ENCODE assay signal across 20 cellular contexts in the genomic region with DNA sequence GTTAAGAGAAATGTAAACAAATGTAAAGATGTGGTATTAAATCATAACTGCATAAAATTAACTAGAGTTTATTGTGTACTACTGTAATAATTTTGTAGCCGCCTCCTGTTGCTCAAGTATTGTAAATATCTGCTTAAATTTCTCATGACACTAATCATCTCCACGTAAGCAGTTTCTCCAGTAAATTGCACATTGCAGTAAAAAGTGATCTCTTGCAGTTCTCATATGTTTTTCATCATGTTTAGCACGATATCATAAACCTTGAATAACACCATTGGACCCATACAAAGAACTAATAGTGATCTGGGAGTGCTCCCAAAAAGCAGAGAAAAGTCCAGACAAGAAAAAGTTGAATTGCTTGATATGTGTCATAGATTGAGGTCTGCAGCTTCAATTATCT. TPM values are rescaled to one million over a fixed set of nuclear protein-coding genes. Genes with fewer than 3 reads are reported as not detected.
A peak's percentile ranks its signal among the peaks of the same experiment; 100 is the strongest.
DNase-seq lines count a peak whose midpoint lies in the region; ATAC-seq and TF ChIP-seq lines count a peak whose summit lies in the region.
"Had no signal": no experiment of that assay in that cellular context is flagged by ENCODE, and none has a peak within 500 bp of the region (broad histone marks: within the 10 kb centered on the region; RNA-seq: fewer than 3 reads in every experiment).

No MANE protein-coding gene starts in this region.

- no peaks in the 10 kb centered on the region for H3K36me3 Mint-ChIP-seq in nephron progenitor cell (ENCODE audit: low read depth)

- intact Hi-C loops in aorta (cut with DNase I): no loop called here

- H3K4me3 ChIP-seq in fibroblast of the aortic adventitia (ENCODE audit: low read depth, low read length) (no peak overlapping the region), aorta (ENCODE audit: low read length in 2 of 2) (no peak overlapping the region)

- no peak overlapping the region for H3K4me3 Mint-ChIP-seq in nephron progenitor cell

- peak overlapping the region; percentile 7 for H3K27ac ChIP-seq in cingulate gyrus (ENCODE audit: low read depth, low read length)
- H3K27ac ChIP-seq in aorta (ENCODE audit: low read depth in 1 of 2, low read length in 2 of 2): no peak overlapping the region
- H3K27ac ChIP-seq: 22Rv1, C4-2B, KMS-11 had no signal

- DNase-seq in AG08395 (ENCODE audit: low spot score) (peak; percentile 38), GM03348 (ENCODE audit: low spot score) (peak; percentile 25), fibroblast of the aortic adventitia (ENCODE audit: low read depth) (peak; percentile 33), aorta (no peak), nephron progenitor cell (no peak), SKM-1 treated with dmso at 0.1 percent for 144 hours (lab: John Stamatoyannopoulos, UW; ENCODE audit: unreplicated experiment) (no peak), mesenteric fat pad (ENCODE audit: low spot score) (no peak)
- DNase-seq: Caco-2, DMS153, NCI-H1436, NCI-H2029, NCI-H2171 treated with DMSO at 0.1 percent for 48 hours, NCI-H774, RPMI8226, SIG-M5 had no signal

- no peaks in the 10 kb centered on the region for H3K27me3 ChIP-seq in aorta (ENCODE audit: control insufficient read depth in 1 of 2, insufficient read depth in 2 of 2, low read length in 1 of 2)

- TF ChIP-seq CTCF in fibroblast of the aortic adventitia (IDR thresholded peaks at IDR 0.05; ENCODE audit: insufficient read depth, low read length) (no peak), nephron progenitor cell (IDR thresholded peaks at IDR 0.05) (no peak)

- peaks cover 9% of the 10 kb centered on the region for H3K4me1 Mint-ChIP-seq in nephron progenitor cell

- no peaks in the 10 kb centered on the region for H3K27me3 Mint-ChIP-seq in nephron progenitor cell (ENCODE audit: low read depth, poor library complexity)

- no peaks in the 10 kb centered on the region for H3K4me1 ChIP-seq in aorta (ENCODE audit: control insufficient read depth in 1 of 2, insufficient read depth in 2 of 2, low read length in 2 of 2)
- H3K4me1 ChIP-seq: Caco-2 had no signal

- no peak overlapping the region for H3K27ac Mint-ChIP-seq in nephron progenitor cell

- 89% methylated on average over 3 of the region's 3 CpGs for WGBS in aorta, 2 donors

- no peaks in the 10 kb centered on the region for H3K9me3 Mint-ChIP-seq in nephron progenitor cell

- no peak for ATAC-seq in aorta (ENCODE audit: low FRiP score)

- no peaks in the 10 kb centered on the region for H3K9me3 ChIP-seq in aorta (ENCODE audit: control insufficient read depth, low read length)
- H3K9me3 ChIP-seq: Caco-2 had no signal

- peaks cover 0 to 6% of the 10 kb centered on the region in 2 donors for H3K36me3 ChIP-seq in aorta (ENCODE audit: control insufficient read depth in 1 of 2, insufficient read depth in 2 of 2, low read length in 1 of 2)

RNA-seq across cellular contexts. Expression of gene LIPA, which starts 15.4 kb away (rescaled TPM):
- 30.6 and 55.2 TPM in 2 replicates for total RNA-seq in fibroblast of the aortic adventitia (ENCODE audit: low replicate concordance)
- 10 to 100 TPM; 55.5 to 83.3 TPM for total RNA-seq in aorta
- 10 to 100 TPM; 26.3 to 58.0 TPM for polyA plus RNA-seq in aorta
- total RNA-seq in mesenteric fat pad: 210 TPM

RNA-seq across cellular contexts. Expression of gene CH25H, which starts 29.1 kb away (rescaled TPM):
- total RNA-seq in fibroblast of the aortic adventitia (ENCODE audit: low replicate concordance) (2.2 TPM in 1 of 2 replicates, not detected in the other), aorta (1 to 10 TPM; 1.7 to 2.4 TPM), mesenteric fat pad (4.8 TPM)
- polyA plus RNA-seq in aorta: 1 to 10 TPM in 1 of 2 donors, not detected in 1; 1.0 TPM
- total RNA-seq: Caco-2, NCI-H460 had no signal

Comparison
In these comparisons a context has a peak if more than half of its experiments do, and no peak if none do; other contexts are left out.
1. DNase-seq: peak in AG08395 (single experiment), GM03348 (single experiment) and fibroblast of the aortic adventitia (single experiment); none in aorta (0 of 2), nephron progenitor cell (single experiment), SKM-1 treated with dmso at 0.1 percent for 144 hours (single experiment) and mesenteric fat pad (single experiment).